Comparison of ENCODE assay signal across 17 cellular contexts in the genomic region with DNA sequence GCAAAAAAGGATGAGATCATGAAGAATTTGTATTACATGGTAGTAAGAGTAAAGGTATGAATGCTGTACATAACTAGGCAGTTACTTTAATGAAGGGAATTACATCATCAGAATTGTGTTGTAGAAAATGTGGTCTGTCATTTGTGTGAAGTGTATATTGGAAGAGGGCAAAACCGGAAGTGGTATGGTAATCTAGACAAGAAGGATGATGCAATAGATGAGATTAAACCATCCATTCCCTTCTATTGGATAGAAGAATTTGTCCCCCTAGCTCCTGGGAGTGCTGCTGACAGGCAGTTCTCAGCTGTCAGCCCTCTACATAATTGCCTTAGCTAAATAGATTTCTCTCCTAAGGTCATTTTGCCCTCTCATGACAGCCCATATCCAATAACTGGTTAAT. TPM values are rescaled to one million over a fixed set of nuclear protein-coding genes. Genes with fewer than 3 reads are reported as not detected.
DNase-seq lines count a peak whose midpoint lies in the region; ATAC-seq, FAIRE-seq and TF ChIP-seq lines count a peak whose summit lies in the region.
"Had no signal": no experiment of that assay in that cellular context is flagged by ENCODE, and none has a peak within 500 bp of the region (broad histone marks: within the 10 kb centered on the region; RNA-seq: fewer than 3 reads in every experiment).

No MANE protein-coding gene starts in this region.

- in situ Hi-C loops in IMR-90 (cut with MboI; ENCODE audit: low sequenced_read_pairs) (no loop called here), K562 (cut with MboI) (no loop called here)

- H3K9ac ChIP-seq in IMR-90 (ENCODE audit: low read depth, low read length), result no peak overlapping the region
- H3K9ac ChIP-seq in K562 (ENCODE audit: insufficient read depth in 1 of 2, low read depth in 2 of 2, low read length in 2 of 2), result no peak overlapping the region
- H3K9ac ChIP-seq: GM23248 had no signal

- H3K79me1 ChIP-seq in IMR-90 (ENCODE audit: low read depth in 1 of 2, low read length in 2 of 2), result no peaks in the 10 kb centered on the region

- no peak overlapping the region for H2BK15ac ChIP-seq in IMR-90 (ENCODE audit: low read depth, low read length)

- DNase-seq in HT1080 (ENCODE audit: low read depth), result peak; percentile 1
- no peak for DNase-seq in IMR-90
- peak; percentile 42 for DNase-seq in MV-4-11 (lab: John Stamatoyannopoulos, UW)
- no peak for DNase-seq in K562 (ENCODE audit: extremely low read depth in 1 of 4, low spot score in 3 of 4)
- DNase-seq in T-helper 2 cell treated with Interferon-gamma antibody and Interleukin-4, amounts not matched to agents 5 μg/mL and 100 μg/mL, for 36 hours (ENCODE audit: low spot score), result no peak
- no peak for DNase-seq in left ventricle myocardium inferior
- DNase-seq: C1 segment of cervical spinal cord; Caco-2; CD8-positive, alpha-beta T cell; DMS153; DND-41; GM23248; H7; HCEC 1CT had no signal

- H3K9me1 ChIP-seq in IMR-90 (ENCODE audit: insufficient read depth, low read length) (no peaks in the 10 kb centered on the region), K562 (ENCODE audit: control insufficient read depth, insufficient read depth, low read length) (no peaks in the 10 kb centered on the region)

- no peaks in the 10 kb centered on the region for H3K27me3 Mint-ChIP-seq in T-helper 2 cell treated with Interferon-gamma antibody and Interleukin-4, amounts not matched to agents 5 μg/mL and 100 μg/mL, for 36 hours (ENCODE audit: low read depth)

- H3K9me3 ChIP-seq in IMR-90 (ENCODE audit: control insufficient read depth, insufficient read depth, low read length) (no peaks in the 10 kb centered on the region), K562 (replicated peaks; ENCODE audit: control insufficient read depth, insufficient read depth, low read depth, low read length) (no peaks in the 10 kb centered on the region), left ventricle myocardium inferior (replicated peaks) (no peaks in the 10 kb centered on the region)
- H3K9me3 ChIP-seq: Caco-2 had no signal

- H4K20me1 ChIP-seq in IMR-90 (ENCODE audit: insufficient read depth, low read length), result no peaks in the 10 kb centered on the region
- no peaks in the 10 kb centered on the region for H4K20me1 ChIP-seq in K562 (replicated peaks; ENCODE audit: control insufficient read depth, insufficient read depth, low read length)

- no peak overlapping the region for H4K8ac ChIP-seq in IMR-90 (ENCODE audit: low read depth in 2 of 2, low read length in 2 of 2)

- dilution Hi-C loops in IMR-90 (cut with HindIII; ENCODE audit: low sequenced_read_pairs, unreplicated experiment), result no loop called here

- H3K4me1 Mint-ChIP-seq in T-helper 2 cell treated with Interferon-gamma antibody and Interleukin-4, amounts not matched to agents 5 μg/mL and 100 μg/mL, for 36 hours (ENCODE audit: low read depth), result no peaks in the 10 kb centered on the region

- H2AK9ac ChIP-seq in IMR-90 (replicated peaks; ENCODE audit: low read depth, low read length, poor library complexity), result no peak overlapping the region

- no peak overlapping the region for H3K4ac ChIP-seq in IMR-90 (ENCODE audit: low read depth, low read length)

- H3K4me1 ChIP-seq in IMR-90 (ENCODE audit: control insufficient read depth, insufficient read depth, low read length) (no peaks in the 10 kb centered on the region), K562 (replicated peaks in 1 of 2; ENCODE audit: control insufficient read depth in 2 of 2, insufficient read depth in 2 of 2, low read length in 2 of 2) (no peaks in the 10 kb centered on the region), left ventricle myocardium inferior (no peaks in the 10 kb centered on the region)
- H3K4me1 ChIP-seq: Caco-2 had no signal

- no peaks in the 10 kb centered on the region for H3K79me2 ChIP-seq in K562 (ENCODE audit: control insufficient read depth, insufficient read depth, low read length)

- no peak overlapping the region for H3K23ac ChIP-seq in IMR-90 (ENCODE audit: low read depth, low read length)

- H3K36me3 ChIP-seq in IMR-90 (ENCODE audit: control insufficient read depth, insufficient read depth, low read length) (no peaks in the 10 kb centered on the region), K562 (ENCODE audit: control insufficient read depth, insufficient read depth, low read length) (no peaks in the 10 kb centered on the region), left ventricle myocardium inferior (no peaks in the 10 kb centered on the region)

- no peak overlapping the region for H4K91ac ChIP-seq in IMR-90 (ENCODE audit: insufficient read depth, low read depth, low read length)

- CTCF ChIA-PET in IMR-90 (lab: Yijun Ruan, JAX), result no interaction called here
- CTCF ChIA-PET in K562 (lab: Yijun Ruan, JAX; ENCODE audit: low intra/inter-chr PET ratio), result no interaction called here

- H3K27ac ChIP-seq in IMR-90 (ENCODE audit: insufficient read depth, low read length) (no peak overlapping the region), K562 (ENCODE audit: extremely low read depth, low read depth, low read length) (no peak overlapping the region), left ventricle myocardium inferior (replicated peaks) (no peak overlapping the region)
- H3K27ac ChIP-seq: GM23248 had no signal

- no peak overlapping the region for H2BK20ac ChIP-seq in IMR-90 (ENCODE audit: low read depth, low read length)

- H3K4me2 ChIP-seq in IMR-90 (ENCODE audit: low read depth, low read length), result no peak overlapping the region
- no peak overlapping the region for H3K4me2 ChIP-seq in K562 (ENCODE audit: insufficient read depth, low read length)

- H3K4me3 ChIP-seq in IMR-90 (ENCODE audit: insufficient read depth, low read depth, low read length), result no peak overlapping the region
- no peak overlapping the region for H3K4me3 ChIP-seq in K562
- H3K4me3 ChIP-seq in left ventricle myocardium inferior, result no peak overlapping the region
- H3K4me3 ChIP-seq: GM23248 had no signal

- no peak overlapping the region for H2AK5ac ChIP-seq in IMR-90 (ENCODE audit: low read depth, low read length)

- no TSS peak for BruUV-seq in IMR-90 (replicated peaks; lab: Mats Ljungman, UMichigan)
- no TSS peak for BruUV-seq in K562 (replicated peaks; lab: Mats Ljungman, UMichigan)

- no peaks in the 10 kb centered on the region for H3K9me3 Mint-ChIP-seq in T-helper 2 cell treated with Interferon-gamma antibody and Interleukin-4, amounts not matched to agents 5 μg/mL and 100 μg/mL, for 36 hours
- H3K9me3 Mint-ChIP-seq: CD8-positive, alpha-beta T cell had no signal

- no peak for TF ChIP-seq EP300 in K562 (IDR thresholded peaks at IDR 0.05; ENCODE audit: low read length)

- H2BK5ac ChIP-seq in IMR-90 (ENCODE audit: low read depth, low read length, poor library complexity, severe bottlenecking), result no peak overlapping the region

- H2AFZ ChIP-seq in IMR-90 (replicated peaks; ENCODE audit: low read length, poor library complexity) (no peak overlapping the region), K562 (ENCODE audit: low read depth, low read length) (no peak overlapping the region)
- H2AFZ ChIP-seq: GM23248 had no signal

- no peak overlapping the region for H3K27ac Mint-ChIP-seq in T-helper 2 cell treated with Interferon-gamma antibody and Interleukin-4, amounts not matched to agents 5 μg/mL and 100 μg/mL, for 36 hours
- H3K27ac Mint-ChIP-seq: CD8-positive, alpha-beta T cell had no signal

- TF ChIP-seq RAD21 in IMR-90 (IDR thresholded peaks at IDR 0.05; ENCODE audit: low read length) (no peak), K562 (CRISPR knock-in tag; conservative IDR thresholded peaks at IDR 0.05 in 1 of 2, IDR thresholded peaks at IDR 0.05 in 1 of 2) (no peak)

- FAIRE-seq in K562 (lab: Jason Lieb, UNC), result no peak
- FAIRE-seq: G401.6, GM19239, H1 had no signal

- no peak for TF ChIP-seq CTCF in IMR-90 (conservative IDR thresholded peaks at IDR 0.05; ENCODE audit: low read depth, low read length)
- no peak for TF ChIP-seq CTCF in K562 (IDR thresholded peaks at IDR 0.05 in 2 of 3, conservative IDR thresholded peaks at IDR 0.05 in 1 of 3; ENCODE audit: insufficient read depth in 2 of 3, low read depth in 1 of 3, low read length in 3 of 3)
- no peak for TF ChIP-seq CTCF in left ventricle myocardium inferior (IDR thresholded peaks at IDR 0.05; ENCODE audit: borderline replicate concordance)

- intact Hi-C loops in IMR-90 (cut with micrococcal nuclease), result no loop called here
- intact Hi-C loops in K562 (cut with micrococcal nuclease), result no loop called here
- intact Hi-C loops in left ventricle myocardium inferior (cut with micrococcal nuclease), result no loop called here

- TF ChIP-seq POLR2A in IMR-90 (IDR thresholded peaks at IDR 0.05; ENCODE audit: low read depth, low read length) (no peak), K562 (conservative IDR thresholded peaks at IDR 0.05) (no peak)

- no CpG with 5 or more reads among the region's 1 CpG for WGBS in IMR-90 (ENCODE audit: extremely low coverage in 2 of 2, insufficient read length in 1 of 2), 2 experiments
- WGBS in K562 (ENCODE audit: insufficient coverage, low coverage, missing lambda C conversion rate), result 9% methylated on average over 1 of the region's 1 CpG

- no peak for ATAC-seq in IMR-90 (ENCODE audit: low read depth)
- no peak for ATAC-seq in K562
- ATAC-seq: CD8-positive, alpha-beta T cell had no signal

- no peaks in the 10 kb centered on the region for H3K27me3 ChIP-seq in IMR-90 (ENCODE audit: control insufficient read depth, insufficient read depth, low read length)
- no peaks in the 10 kb centered on the region for H3K27me3 ChIP-seq in K562 (ENCODE audit: control insufficient read depth in 2 of 2, insufficient read depth in 2 of 2, low read length in 2 of 2)
- H3K27me3 ChIP-seq in left ventricle myocardium inferior (ENCODE audit: low read depth), result no peaks in the 10 kb centered on the region

- no peak overlapping the region for H3K18ac ChIP-seq in IMR-90 (ENCODE audit: low read depth, low read length)

- no peak overlapping the region for H3K4me3 Mint-ChIP-seq in T-helper 2 cell treated with Interferon-gamma antibody and Interleukin-4, amounts not matched to agents 5 μg/mL and 100 μg/mL, for 36 hours
- H3K4me3 Mint-ChIP-seq: CD8-positive, alpha-beta T cell had no signal

- no peak overlapping the region for H3K56ac ChIP-seq in IMR-90 (ENCODE audit: extremely low read depth, insufficient read depth, low read length)

- H2BK120ac ChIP-seq in IMR-90 (ENCODE audit: low read depth, low read length), result no peak overlapping the region

- no peak overlapping the region for H3K14ac ChIP-seq in IMR-90 (replicated peaks; ENCODE audit: low read depth, low read length)

- no peaks in the 10 kb centered on the region for H3K36me3 Mint-ChIP-seq in T-helper 2 cell treated with Interferon-gamma antibody and Interleukin-4, amounts not matched to agents 5 μg/mL and 100 μg/mL, for 36 hours (ENCODE audit: low read depth)
- H3K36me3 Mint-ChIP-seq: CD8-positive, alpha-beta T cell had no signal

- H4K5ac ChIP-seq in IMR-90 (ENCODE audit: low read depth, low read length), result no peak overlapping the region

- POLR2A ChIA-PET in IMR-90 (lab: Charles Lee; ENCODE audit: unreplicated experiment), result no interaction called here
- POLR2A ChIA-PET in K562 (lab: Yijun Ruan, JAX), result no interaction called here

RNA-seq across cellular contexts. Expression of a gene that starts 55.9 kb away (rescaled TPM):
- 18.7 and 25.9 TPM in 2 replicates for total RNA-seq in HT1080 (2014; rRNA removed; shearing (Covaris generic))
- polyA plus RNA-seq in HT1080 (2015; cell fraction: cytosol; rRNA removed), result 6.4 and 8.5 TPM in 2 replicates
- polyA plus RNA-seq in HT1080 (2015; cell fraction: nucleus; rRNA removed), result 12.2 and 13.3 TPM in 2 replicates
- total RNA-seq in IMR-90 (2012; rRNA removed) (30.6 and 34.6 TPM in 2 replicates), K562 (2014; rRNA removed) (10.4 and 10.6 TPM in 2 replicates), K562 (2014; rRNA removed; fragmentation: Illumina TruSeq; extraction: Trizol) (13.2 and 19.4 TPM in 2 replicates), K562 (2015; rRNA removed; fragmentation: Illumina TruSeq; extraction: Trizol) (11.5 and 13.7 TPM in 2 replicates), K562 (2021) (15.1 and 15.6 TPM in 2 replicates), left ventricle myocardium inferior (8.1 TPM)
- polyA plus RNA-seq in IMR-90 (2012; rRNA removed) (3.1 TPM in 2 replicates), K562 (2011; rRNA removed) (10.9 and 11.3 TPM in 2 replicates), K562 (2014; fragmentation: Illumina TruSeq; extraction: Trizol) (6.3 and 6.4 TPM in 2 replicates), K562 (2014; fragmentation: Nextera tagmentation; extraction: Ambion mirVana) (10 to 100 TPM in 1 of 2 experiments, 1 to 10 TPM in 1; 7.1 to 18.9 TPM), K562 (2014; rRNA removed) (6.9 and 7.5 TPM in 2 replicates)
- 0.75 and 1.9 TPM in 2 replicates for polyA plus RNA-seq in IMR-90 (2012; cell fraction: cytosol; rRNA removed)
- 2.4 and 7.5 TPM in 2 replicates for polyA plus RNA-seq in IMR-90 (2012; cell fraction: nucleus; rRNA removed; ENCODE audit: low replicate concordance)
- total RNA-seq in K562 (2011; cell fraction: chromatin; rRNA removed; ENCODE audit: low replicate concordance), result 14.4 and 37.6 TPM in 2 replicates
- total RNA-seq in K562 (2011; cell fraction: nucleolus; rRNA removed), result 16.8 and 23.4 TPM in 2 replicates
- 12.8 and 18.0 TPM in 2 replicates for total RNA-seq in K562 (2011; cell fraction: nucleoplasm; rRNA removed)
- 4.3 and 4.9 TPM in 2 replicates for polyA plus RNA-seq in K562 (2011; cell fraction: cytosol; rRNA removed)
- polyA plus RNA-seq in K562 (2011; cell fraction: nucleus; rRNA removed), result 17.0 and 18.5 TPM in 2 replicates
- polyA plus RNA-seq in K562 (2012), result 4.5 and 6.6 TPM in 2 replicates
- polyA minus RNA-seq in K562 (2011; rRNA and poly(A)+ RNA removed), result 46.0 and 46.4 TPM in 2 replicates
- 18.5 and 18.8 TPM in 2 replicates for polyA minus RNA-seq in K562 (2011; cell fraction: cytosol; rRNA and poly(A)+ RNA removed)
- 22.6 and 34.9 TPM in 2 replicates for polyA minus RNA-seq in K562 (2011; cell fraction: nucleus; rRNA and poly(A)+ RNA removed)

Comparison
In these comparisons a context has a peak if more than half of its experiments do, and no peak if none do; other contexts are left out.
1. DNase-seq: peak in HT1080 (single experiment) and MV-4-11 (single experiment); none in IMR-90 (single experiment), K562 (0 of 4), T-helper 2 cell treated with Interferon-gamma antibody and Interleukin-4, amounts not matched to agents 5 μg/mL and 100 μg/mL, for 36 hours (single experiment) and left ventricle myocardium inferior (single experiment).